15 cellular contexts compared by ENCODE assay signal in the genomic region with DNA sequence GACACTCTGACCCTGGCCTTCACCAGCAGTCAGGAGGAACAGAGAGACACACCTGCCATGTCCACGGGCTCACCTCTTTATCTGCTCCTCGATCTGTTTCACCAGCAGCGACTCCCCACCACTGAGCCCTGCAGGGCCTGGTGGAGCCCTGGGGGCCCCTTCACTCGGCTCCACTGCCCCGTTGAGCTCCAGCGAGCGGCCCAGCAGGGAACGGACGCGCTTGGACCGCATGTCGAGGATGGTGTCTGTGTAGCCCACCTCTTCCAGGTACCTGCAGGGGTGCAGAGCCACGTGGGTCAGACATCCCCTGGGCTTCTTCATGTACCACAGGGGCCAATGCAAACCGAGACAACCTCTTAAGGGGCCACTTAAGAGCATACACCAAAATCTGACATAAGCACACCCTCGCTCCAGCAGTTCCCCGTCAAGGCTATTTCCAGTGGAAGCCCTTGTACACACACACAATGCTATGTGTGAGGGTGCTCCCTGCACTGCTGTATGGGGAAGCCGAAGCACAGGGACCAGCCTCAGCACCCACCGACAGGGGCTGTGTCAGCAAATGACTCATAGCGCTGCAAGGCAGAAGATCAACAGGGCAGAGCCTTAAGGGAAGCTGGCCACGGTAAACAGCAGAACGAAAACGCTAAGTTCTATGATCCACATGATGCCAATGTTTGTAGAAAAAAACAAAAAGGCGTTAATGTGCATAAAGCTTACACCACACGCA. TPM values are rescaled to one million over a fixed set of nuclear protein-coding genes. Genes with fewer than 3 reads are reported as not detected.
DNase-seq lines count a peak whose midpoint lies in the region; ATAC-seq and TF ChIP-seq lines count a peak whose summit lies in the region.
"Had no signal": no experiment of that assay in that cellular context is flagged by ENCODE, and none has a peak within 500 bp of the region (broad histone marks: within the 10 kb centered on the region; RNA-seq: fewer than 3 reads in every experiment).

No MANE protein-coding gene starts in this region.

- TF ChIP-seq POLR2A in adrenal gland (IDR thresholded peaks at IDR 0.05): no peak
- TF ChIP-seq POLR2A in testis (IDR thresholded peaks at IDR 0.05): no peak

- DNase-seq in Kasumi-1 (lab: John Stamatoyannopoulos, UW): peak; percentile 74 to 75
- DNase-seq in adrenal gland: peak in 4 of 7 donors; percentile 45 to 69 (median 60)
- peak; percentile 76 for DNase-seq in Right ventricle myocardium superior
- DNase-seq in testis: peak; percentile 57
- DNase-seq in activated T-helper 1 cell treated with anti-CD3 and anti-CD28 coated beads, Interleukin-12 subunit alpha, Interleukin-12 subunit beta, Interleukin-2, Interleukin-4 antibody, amounts not matched to agents 30 ng/mL and 10 ng/mL and 1 ng/mL, durations not matched to agents 14 hours and 24 hours and 36 hours (ENCODE audit: low spot score): no peak
- no peak for DNase-seq in CD4-positive, alpha-beta memory T cell
- no peak for DNase-seq in activated CD4-positive, alpha-beta T cell treated with anti-CD3 and anti-CD28 coated beads, Interleukin-2, amount 50 U/mL, for 4 hours
- DNase-seq: activated CD4-positive, alpha-beta memory T cell treated with anti-CD3 and anti-CD28 coated beads for 36 hours; heart right ventricle; NCI-H510A; stimulated activated CD4-positive, alpha-beta T cell treated with anti-CD3 and anti-CD28 coated beads, Interleukin-4, amount 100 ng/mL, for 1 hour; stimulated activated naive CD8-positive, alpha-beta T cell treated with anti-CD3 and anti-CD28 coated beads, Interleukin-15, Interleukin-2, amounts not matched to agents 100 U/mL and 50 U/mL, for 24 hours; SW 1271 had no signal

- H3K4me3 ChIP-seq in adrenal gland (no peak overlapping the region), testis (no peak overlapping the region)
- H3K4me3 ChIP-seq in CD4-positive, alpha-beta memory T cell (ENCODE audit: low read length in 2 of 2): no peak overlapping the region

- H3K27ac ChIP-seq in adrenal gland: peak overlapping the region in 2 of 5 donors; percentile 55 to 79
- no peak overlapping the region for H3K27ac ChIP-seq in testis
- H3K27ac ChIP-seq in CD4-positive, alpha-beta memory T cell (ENCODE audit: low read depth, low read length): no peak overlapping the region
- H3K27ac ChIP-seq: parathyroid adenoma had no signal

- POLR2A ChIA-PET in CD4-positive, alpha-beta memory T cell (lab: Charles Lee; ENCODE audit: partially characterized antibody): interaction anchor here (0.9 kb wide), 1 partner anchor 9 kb away, joined by 4 read pairs; no protein-coding TSS in a partner anchor

- peak; percentile 47 for ATAC-seq in Right ventricle myocardium superior (ENCODE audit: poor library complexity)
- ATAC-seq: stimulated activated naive CD8-positive, alpha-beta T cell treated with anti-CD3 and anti-CD28 coated beads, Interleukin-15, Interleukin-2, amounts not matched to agents 100 U/mL and 50 U/mL, for 24 hours had no signal

- WGBS in adrenal gland, 4 donors: 60 to 80% (median 75%) methylated on average over 15 to 24 of the region's 24 CpGs
- 76 to 82% methylated on average over 13 to 24 of the region's 24 CpGs for WGBS in testis, 2 donors

- H3K36me3 ChIP-seq in adrenal gland (replicated peaks in 1 of 2) (peaks cover 0 to 56% of the 10 kb centered on the region in 2 donors), testis (ENCODE audit: low read depth, missing control alignments) (no peaks in the 10 kb centered on the region)
- H3K36me3 ChIP-seq in CD4-positive, alpha-beta memory T cell (ENCODE audit: insufficient read depth, low read length): peaks cover 60% of the 10 kb centered on the region

- TF ChIP-seq CTCF in adrenal gland (IDR thresholded peaks at IDR 0.05): peak in 1 of 6 experiments; percentile 12
- TF ChIP-seq CTCF in testis (IDR thresholded peaks at IDR 0.05): no peak

- H3K9me3 Mint-ChIP-seq in activated T-helper 1 cell treated with anti-CD3 and anti-CD28 coated beads, Interleukin-12 subunit alpha, Interleukin-12 subunit beta, Interleukin-2, Interleukin-4 antibody, amounts not matched to agents 30 ng/mL and 10 ng/mL and 1 ng/mL, durations not matched to agents 14 hours and 24 hours and 36 hours: no peaks in the 10 kb centered on the region
- H3K9me3 Mint-ChIP-seq in CD4-positive, alpha-beta memory T cell: peaks cover 0 to 3% (median 0%) of the 10 kb centered on the region in 8 donors
- H3K9me3 Mint-ChIP-seq: activated CD4-positive, alpha-beta memory T cell treated with anti-CD3 and anti-CD28 coated beads for 36 hours; activated naive CD4-positive, alpha-beta T cell treated with anti-CD3 and anti-CD28 coated beads, Interleukin-2, amount 50 U/mL, for 24 hours had no signal

- no peaks in the 10 kb centered on the region for H3K27me3 ChIP-seq in adrenal gland
- H3K27me3 ChIP-seq in testis: no peaks in the 10 kb centered on the region
- no peaks in the 10 kb centered on the region for H3K27me3 ChIP-seq in CD4-positive, alpha-beta memory T cell (ENCODE audit: insufficient read depth, low read length)
- H3K27me3 ChIP-seq: heart right ventricle had no signal

- H3K27me3 Mint-ChIP-seq in activated T-helper 1 cell treated with anti-CD3 and anti-CD28 coated beads, Interleukin-12 subunit alpha, Interleukin-12 subunit beta, Interleukin-2, Interleukin-4 antibody, amounts not matched to agents 30 ng/mL and 10 ng/mL and 1 ng/mL, durations not matched to agents 14 hours and 24 hours and 36 hours (ENCODE audit: insufficient read depth): no peaks in the 10 kb centered on the region
- no peaks in the 10 kb centered on the region for H3K27me3 Mint-ChIP-seq in CD4-positive, alpha-beta memory T cell
- H3K27me3 Mint-ChIP-seq: activated CD4-positive, alpha-beta memory T cell treated with anti-CD3 and anti-CD28 coated beads for 36 hours; activated naive CD4-positive, alpha-beta T cell treated with anti-CD3 and anti-CD28 coated beads, Interleukin-2, amount 50 U/mL, for 24 hours had no signal

- CTCF ChIA-PET in CD4-positive, alpha-beta memory T cell (lab: Charles Lee; ENCODE audit: partially characterized antibody): interaction anchor here (0.8 to 5.4 kb wide), 6 partner anchors 9 to 107 kb away, joined by 3 to 52 read pairs (median 4); no protein-coding TSS in a partner anchor

- peaks cover 28% of the 10 kb centered on the region for H3K4me1 Mint-ChIP-seq in activated T-helper 1 cell treated with anti-CD3 and anti-CD28 coated beads, Interleukin-12 subunit alpha, Interleukin-12 subunit beta, Interleukin-2, Interleukin-4 antibody, amounts not matched to agents 30 ng/mL and 10 ng/mL and 1 ng/mL, durations not matched to agents 14 hours and 24 hours and 36 hours (ENCODE audit: low read depth)
- peaks cover 8 to 10% (median 9%) of the 10 kb centered on the region in 4 donors for H3K4me1 Mint-ChIP-seq in CD4-positive, alpha-beta memory T cell

- H3K4me1 ChIP-seq in adrenal gland (replicated peaks in 1 of 2) (peaks cover 24 to 55% of the 10 kb centered on the region in 2 donors), testis (peaks cover 20% of the 10 kb centered on the region)
- H3K4me1 ChIP-seq in CD4-positive, alpha-beta memory T cell (ENCODE audit: insufficient read depth, low read length): peaks cover 9% of the 10 kb centered on the region
- H3K4me1 ChIP-seq: parathyroid adenoma had no signal

- H3K9me3 ChIP-seq in adrenal gland (replicated peaks in 1 of 3): no peaks in the 10 kb centered on the region
- no peaks in the 10 kb centered on the region for H3K9me3 ChIP-seq in testis
- H3K9me3 ChIP-seq in CD4-positive, alpha-beta memory T cell (ENCODE audit: control insufficient read depth in 1 of 2, low read length in 2 of 2): no peaks in the 10 kb centered on the region
- H3K9me3 ChIP-seq: heart right ventricle had no signal

- intact Hi-C loops in adrenal gland (cut with DNase I) (no loop called here), Right ventricle myocardium superior (cut with DNase I) (loop anchor here (10.0 kb wide), 1 partner anchor 128 kb away; the partner anchor contains the start of gene CALM3), testis (cut with DNase I; ENCODE audit: low total_unique reads) (no loop called here)
- intact Hi-C loops in activated T-helper 1 cell treated with anti-CD3 and anti-CD28 coated beads, Interleukin-12 subunit alpha, Interleukin-12 subunit beta, Interleukin-2, Interleukin-4 antibody, amounts not matched to agents 30 ng/mL and 10 ng/mL and 1 ng/mL, durations not matched to agents 14 hours and 24 hours and 36 hours (cut with micrococcal nuclease): no loop called here
- intact Hi-C loops in CD4-positive, alpha-beta memory T cell (cut with micrococcal nuclease): no loop called here

- peaks cover 45% of the 10 kb centered on the region for H3K36me3 Mint-ChIP-seq in activated T-helper 1 cell treated with anti-CD3 and anti-CD28 coated beads, Interleukin-12 subunit alpha, Interleukin-12 subunit beta, Interleukin-2, Interleukin-4 antibody, amounts not matched to agents 30 ng/mL and 10 ng/mL and 1 ng/mL, durations not matched to agents 14 hours and 24 hours and 36 hours (ENCODE audit: low read depth)
- peaks cover 20 to 73% of the 10 kb centered on the region in 2 donors for H3K36me3 Mint-ChIP-seq in CD4-positive, alpha-beta memory T cell

- H3K27ac Mint-ChIP-seq in activated T-helper 1 cell treated with anti-CD3 and anti-CD28 coated beads, Interleukin-12 subunit alpha, Interleukin-12 subunit beta, Interleukin-2, Interleukin-4 antibody, amounts not matched to agents 30 ng/mL and 10 ng/mL and 1 ng/mL, durations not matched to agents 14 hours and 24 hours and 36 hours: no peak overlapping the region
- no peak overlapping the region for H3K27ac Mint-ChIP-seq in CD4-positive, alpha-beta memory T cell
- H3K27ac Mint-ChIP-seq: activated CD4-positive, alpha-beta memory T cell treated with anti-CD3 and anti-CD28 coated beads for 36 hours; activated naive CD4-positive, alpha-beta T cell treated with anti-CD3 and anti-CD28 coated beads, Interleukin-2, amount 50 U/mL, for 24 hours had no signal

- H3K4me3 Mint-ChIP-seq in activated T-helper 1 cell treated with anti-CD3 and anti-CD28 coated beads, Interleukin-12 subunit alpha, Interleukin-12 subunit beta, Interleukin-2, Interleukin-4 antibody, amounts not matched to agents 30 ng/mL and 10 ng/mL and 1 ng/mL, durations not matched to agents 14 hours and 24 hours and 36 hours: no peak overlapping the region
- H3K4me3 Mint-ChIP-seq in CD4-positive, alpha-beta memory T cell: no peak overlapping the region
- H3K4me3 Mint-ChIP-seq: activated CD4-positive, alpha-beta memory T cell treated with anti-CD3 and anti-CD28 coated beads for 36 hours; activated naive CD4-positive, alpha-beta T cell treated with anti-CD3 and anti-CD28 coated beads, Interleukin-2, amount 50 U/mL, for 24 hours had no signal

RNA-seq across cellular contexts. Expression of gene FKRP, which starts 12.7 kb away (rescaled TPM):
- total RNA-seq in adrenal gland (10 to 100 TPM in 7 of 8 donors, 1 to 10 TPM in 1; 9.6 to 31.2 (median 16.7) TPM), Right ventricle myocardium superior (13.9 TPM), testis (10 to 100 TPM; 33.0 to 37.2 TPM)
- polyA plus RNA-seq in adrenal gland (10 to 100 TPM in 2 of 3 donors, 1 to 10 TPM in 1; 5.5 to 19.1 (median 13.6) TPM), testis (ENCODE audit: insufficient read depth, low read depth, low replicate concordance) (22.9 TPM)
- total RNA-seq in activated T-helper 1 cell treated with anti-CD3 and anti-CD28 coated beads, Interleukin-12 subunit alpha, Interleukin-12 subunit beta, Interleukin-2, Interleukin-4 antibody, amounts not matched to agents 30 ng/mL and 10 ng/mL and 1 ng/mL, durations not matched to agents 14 hours and 24 hours and 36 hours: 25.1 and 26.6 TPM in 2 replicates
- 10 to 100 TPM; 24.4 to 28.9 TPM for total RNA-seq in CD4-positive, alpha-beta memory T cell
- polyA plus RNA-seq in CD4-positive, alpha-beta memory T cell: 1 to 10 TPM; 3.0 to 5.7 TPM

RNA-seq across cellular contexts. Expression of gene STRN4, which starts 13.1 kb away (rescaled TPM):
- total RNA-seq in adrenal gland (10 to 100 TPM; 46.6 to 85.7 (median 66.8) TPM), Right ventricle myocardium superior (38.4 TPM), testis (100 to 1,000 TPM; 229 to 308 TPM)
- polyA plus RNA-seq in adrenal gland (10 to 100 TPM; 22.3 to 92.8 (median 65.3) TPM), testis (ENCODE audit: insufficient read depth, low read depth, low replicate concordance) (213 TPM)
- total RNA-seq in activated T-helper 1 cell treated with anti-CD3 and anti-CD28 coated beads, Interleukin-12 subunit alpha, Interleukin-12 subunit beta, Interleukin-2, Interleukin-4 antibody, amounts not matched to agents 30 ng/mL and 10 ng/mL and 1 ng/mL, durations not matched to agents 14 hours and 24 hours and 36 hours: 106 and 116 TPM in 2 replicates
- total RNA-seq in CD4-positive, alpha-beta memory T cell: 10 to 100 TPM; 81.2 to 88.8 TPM
- polyA plus RNA-seq in CD4-positive, alpha-beta memory T cell: 10 to 100 TPM; 13.9 to 23.0 TPM

RNA-seq across cellular contexts. Expression of gene PRKD2, which starts 16.2 kb away (rescaled TPM):
- total RNA-seq in adrenal gland (10 to 100 TPM; 11.5 to 37.0 (median 26.8) TPM), Right ventricle myocardium superior (10.1 TPM), testis (10 to 100 TPM; 25.6 to 35.4 TPM)
- polyA plus RNA-seq in adrenal gland (10 to 100 TPM in 2 of 3 donors, 1 to 10 TPM in 1; 6.8 to 77.1 (median 53.7) TPM), testis (ENCODE audit: insufficient read depth, low read depth, low replicate concordance) (22.6 TPM)
- total RNA-seq in activated T-helper 1 cell treated with anti-CD3 and anti-CD28 coated beads, Interleukin-12 subunit alpha, Interleukin-12 subunit beta, Interleukin-2, Interleukin-4 antibody, amounts not matched to agents 30 ng/mL and 10 ng/mL and 1 ng/mL, durations not matched to agents 14 hours and 24 hours and 36 hours: 88.6 and 92.9 TPM in 2 replicates
- 100 to 1,000 TPM; 115 to 122 TPM for total RNA-seq in CD4-positive, alpha-beta memory T cell
- 10 to 100 TPM; 27.6 to 88.9 TPM for polyA plus RNA-seq in CD4-positive, alpha-beta memory T cell

RNA-seq across cellular contexts. Expression of gene SLC1A5, which starts 55.3 kb away (rescaled TPM):
- total RNA-seq in adrenal gland (10 to 100 TPM; 16.6 to 56.9 (median 34.2) TPM), Right ventricle myocardium superior (7.0 TPM), testis (10 to 100 TPM; 58.1 to 69.9 TPM)
- polyA plus RNA-seq in adrenal gland (10 to 100 TPM; 13.3 to 32.3 (median 14.7) TPM), testis (ENCODE audit: insufficient read depth, low read depth, low replicate concordance) (91.0 TPM)
- total RNA-seq in activated T-helper 1 cell treated with anti-CD3 and anti-CD28 coated beads, Interleukin-12 subunit alpha, Interleukin-12 subunit beta, Interleukin-2, Interleukin-4 antibody, amounts not matched to agents 30 ng/mL and 10 ng/mL and 1 ng/mL, durations not matched to agents 14 hours and 24 hours and 36 hours: 264 and 267 TPM in 2 replicates
- 10 to 100 TPM; 20.3 TPM for total RNA-seq in CD4-positive, alpha-beta memory T cell
- 10 to 100 TPM in 1 of 2 donors, 1 to 10 TPM in 1; 7.2 to 22.1 TPM for polyA plus RNA-seq in CD4-positive, alpha-beta memory T cell

Comparison
In these comparisons a context has a peak if more than half of its experiments do, and no peak if none do; other contexts are left out.
1. DNase-seq: peak in Kasumi-1 (2 of 2), adrenal gland (4 of 7), Right ventricle myocardium superior (single experiment) and testis (single experiment); none in activated T-helper 1 cell treated with anti-CD3 and anti-CD28 coated beads, Interleukin-12 subunit alpha, Interleukin-12 subunit beta, Interleukin-2, Interleukin-4 antibody, amounts not matched to agents 30 ng/mL and 10 ng/mL and 1 ng/mL, durations not matched to agents 14 hours and 24 hours and 36 hours (single experiment), CD4-positive, alpha-beta memory T cell (0 of 5) and activated CD4-positive, alpha-beta T cell treated with anti-CD3 and anti-CD28 coated beads, Interleukin-2, amount 50 U/mL, for 4 hours (0 of 2).